Comparison of ENCODE assay signal across 8 cellular contexts in the genomic region with DNA sequence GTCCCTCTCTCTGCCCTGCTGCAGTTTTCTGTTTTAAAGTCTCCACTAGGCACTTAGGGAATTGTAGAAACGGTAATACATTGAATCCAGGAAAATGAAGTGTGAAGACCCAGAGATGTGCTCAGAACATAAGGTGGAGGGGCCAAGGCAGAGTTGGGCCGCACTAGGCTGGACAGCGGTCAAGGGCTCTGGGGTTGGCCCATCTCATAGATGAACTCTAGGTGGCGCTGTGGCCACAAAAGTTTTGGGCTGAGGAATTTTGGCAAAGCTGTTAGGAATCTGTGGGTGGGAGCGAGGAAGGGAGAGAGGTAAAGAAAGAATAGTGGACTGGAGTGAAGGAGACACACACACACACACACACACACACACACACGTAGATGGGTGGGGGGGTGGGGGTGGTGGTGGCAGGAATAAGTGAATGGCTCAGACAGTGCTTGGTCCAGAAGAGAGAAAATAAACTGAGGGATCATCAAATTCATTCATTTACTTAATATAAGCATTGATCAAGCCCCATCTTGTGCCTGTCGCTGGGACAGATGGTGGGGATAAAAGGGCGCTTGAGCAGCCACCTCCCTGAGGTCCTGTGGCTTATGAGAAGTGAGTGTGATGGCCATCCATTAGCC.
DNase-seq lines count a peak whose midpoint lies in the region; ATAC-seq and TF ChIP-seq lines count a peak whose summit lies in the region.

No MANE protein-coding gene starts in this region.

- peaks cover 0 to 3% (median 0%) of the 10 kb centered on the region in 3 donors for H3K27me3 ChIP-seq in gastrocnemius medialis

- no peak for TF ChIP-seq POLR2A in gastrocnemius medialis (IDR thresholded peaks at IDR 0.05)

- no peaks in the 10 kb centered on the region for H3K4me1 ChIP-seq in gastrocnemius medialis

- intact Hi-C loops in Right ventricle myocardium superior (cut with DNase I): loop anchor here (10.0 kb wide), 1 partner anchor 466 kb away; no protein-coding TSS in a partner anchor
- intact Hi-C loops in gastrocnemius medialis (cut with DNase I; ENCODE audit: low total_unique reads): loop anchor here (1.0 to 2.0 kb wide), 2 partner anchors 323 to 464 kb away; no protein-coding TSS in a partner anchor

- peak; percentile 94 for ATAC-seq in Right ventricle myocardium superior (ENCODE audit: poor library complexity)
- peak; percentile 56 to 74 for ATAC-seq in gastrocnemius medialis
- ATAC-seq in GM21390 (IDR thresholded peaks at IDR 0.05; ENCODE audit: unreplicated experiment): no peak

- H3K9me3 ChIP-seq in gastrocnemius medialis: no peaks in the 10 kb centered on the region

- DNase-seq in AG20443 (ENCODE audit: low spot score) (peak; percentile 80), HK-2 (ENCODE audit: unreplicated experiment) (peak; percentile 63), SW480 (ENCODE audit: low spot score) (peak; percentile 26), Right ventricle myocardium superior (peak; percentile 62), gastrocnemius medialis (peak in 1 of 2 donors; percentile 23), activated gamma-delta T cell (lab: John Stamatoyannopoulos, UW) (no peak), GF-D8 (lab: John Stamatoyannopoulos, UW) (no peak)

- no peak overlapping the region for H3K27ac ChIP-seq in gastrocnemius medialis

- in situ Hi-C loops in gastrocnemius medialis (cut with MboI; ENCODE audit: low sequenced_read_pairs in 4 of 4): loop anchor here in 3 of 4 donors (10.0 to 25.0 kb wide), 4 partner anchors 316 to 474 kb away; a partner anchor contains a TSS

- no peak overlapping the region for H3K4me3 ChIP-seq in gastrocnemius medialis

- TF ChIP-seq CTCF in gastrocnemius medialis (IDR thresholded peaks at IDR 0.05 in 4 of 5, conservative IDR thresholded peaks at IDR 0.05 in 1 of 5): peak; percentile 31 to 76 (median 55)

- H3K36me3 ChIP-seq in gastrocnemius medialis: no peaks in the 10 kb centered on the region

Comparison
In these comparisons a context has a peak if more than half of its experiments do, and no peak if none do; other contexts are left out.
1. DNase-seq: peak in AG20443 (single experiment), HK-2 (single experiment), SW480 (single experiment) and Right ventricle myocardium superior (single experiment); none in activated gamma-delta T cell (single experiment) and GF-D8 (single experiment).